ENCODE assay signal across 8 cellular contexts in the genomic region with DNA sequence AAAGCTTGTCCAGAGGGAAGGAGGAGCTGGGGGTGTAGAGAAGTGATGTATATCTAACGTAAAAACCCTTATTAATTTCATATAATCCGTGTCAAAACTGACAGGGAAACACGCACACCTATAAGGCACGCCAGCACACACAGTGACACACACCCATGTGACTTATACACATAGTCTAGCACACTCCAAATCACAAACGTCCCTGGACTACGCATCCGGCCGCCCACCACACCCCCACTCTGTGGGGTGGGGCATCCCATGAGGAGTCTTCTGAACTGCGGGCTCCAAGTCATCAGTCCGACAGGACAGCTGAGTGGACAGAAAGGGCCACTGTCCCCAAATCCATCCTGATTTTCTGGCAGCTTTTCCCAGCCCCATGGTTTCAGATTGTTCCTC. TPM values are rescaled to one million over a fixed set of nuclear protein-coding genes. Genes with fewer than 3 reads are reported as not detected.
A peak's percentile ranks its signal among the peaks of the same experiment; 100 is the strongest.
DNase-seq lines count a peak whose midpoint lies in the region; ATAC-seq and TF ChIP-seq lines count a peak whose summit lies in the region.

No MANE protein-coding gene starts in this region.

- CTCF ChIA-PET in naive thymus-derived CD4-positive, alpha-beta T cell (lab: Charles Lee), result interaction anchor here (1.1 to 1.3 kb wide), 2 partner anchors 13 to 46 kb away, joined by 3 to 4 read pairs; no protein-coding TSS in a partner anchor

- H3K27ac Mint-ChIP-seq in naive thymus-derived CD4-positive, alpha-beta T cell, result peak overlapping the region; percentile 58 to 88 (median 82)

- no peak for TF ChIP-seq EP300 in stomach (IDR thresholded peaks at IDR 0.05)

- H4K20me1 ChIP-seq in Karpas-422 (ENCODE audit: insufficient read depth, low read depth, low read length), result 0 out of 2 replicates have a peak, but pooled peaks cover 6% of the 10 kb centered on the region

- peak; percentile 50 for ATAC-seq in GM19351 (IDR thresholded peaks at IDR 0.05; ENCODE audit: unreplicated experiment)
- peak; percentile 61 for ATAC-seq in naive thymus-derived CD4-positive, alpha-beta T cell
- no peak for ATAC-seq in HG02571 (IDR thresholded peaks at IDR 0.05; ENCODE audit: unreplicated experiment)
- ATAC-seq in HG02973 (IDR thresholded peaks at IDR 0.05; ENCODE audit: unreplicated experiment), result no peak

- no peak overlapping the region for H2AFZ ChIP-seq in Karpas-422 (ENCODE audit: low read length)

- peaks cover 0 to 1% (median 0%) of the 10 kb centered on the region in 11 donors for H3K9me3 Mint-ChIP-seq in naive thymus-derived CD4-positive, alpha-beta T cell

- DNase-seq in Karpas-422, result peak; percentile 78
- peak; percentile 13 for DNase-seq in activated CD8-positive, alpha-beta memory T cell treated with anti-CD3 and anti-CD28 coated beads, Interleukin-2, amount 50 U/mL, for 24 hours (ENCODE audit: extremely low read depth)
- DNase-seq in erythroblast (lab: John Stamatoyannopoulos, UW), result peak; percentile 38 to 50
- DNase-seq in naive thymus-derived CD4-positive, alpha-beta T cell, result peak in 7 of 9 donors; percentile 22 to 58 (median 39)
- DNase-seq in stomach, result no peak

- peak; percentile 37 for TF ChIP-seq POLR2A in erythroblast (IDR thresholded peaks at IDR 0.05; ENCODE audit: low read length)
- no peak for TF ChIP-seq POLR2A in stomach (IDR thresholded peaks at IDR 0.05)

- intact Hi-C loops in naive thymus-derived CD4-positive, alpha-beta T cell (cut with micrococcal nuclease), result loop anchor here (1.0 to 5.0 kb wide), 4 partner anchors 55 to 107 kb away; a partner anchor contains a TSS
- intact Hi-C loops in stomach (cut with DNase I; ENCODE audit: low total_unique reads), result no loop called here

- peaks cover 0 to 2% (median 0%) of the 10 kb centered on the region in 5 donors for H3K36me3 Mint-ChIP-seq in naive thymus-derived CD4-positive, alpha-beta T cell

- TF ChIP-seq CTCF in stomach (IDR thresholded peaks at IDR 0.05), result no peak

- H3K27me3 ChIP-seq in Karpas-422 (ENCODE audit: low read length) (no peaks in the 10 kb centered on the region), stomach (no peaks in the 10 kb centered on the region)
- H3K27me3 ChIP-seq in naive thymus-derived CD4-positive, alpha-beta T cell (ENCODE audit: control insufficient read depth in 2 of 2, insufficient read depth in 2 of 2, low read length in 2 of 2), result no peaks in the 10 kb centered on the region

- H3K9me3 ChIP-seq in Karpas-422 (ENCODE audit: low read length), result no peaks in the 10 kb centered on the region
- H3K9me3 ChIP-seq in naive thymus-derived CD4-positive, alpha-beta T cell (ENCODE audit: control insufficient read depth in 2 of 3, low read length in 3 of 3), result no peaks in the 10 kb centered on the region
- H3K9me3 ChIP-seq in stomach, result no peaks in the 10 kb centered on the region

- H3K9ac ChIP-seq in Karpas-422 (ENCODE audit: low read length), result peak overlapping the region; percentile 100

- H3K4me1 ChIP-seq in Karpas-422 (ENCODE audit: low read length), result peaks cover 75% of the 10 kb centered on the region
- peaks cover 12 to 16% of the 10 kb centered on the region in 2 donors for H3K4me1 ChIP-seq in naive thymus-derived CD4-positive, alpha-beta T cell (ENCODE audit: control insufficient read depth in 2 of 2, insufficient read depth in 2 of 2, low read length in 2 of 2)
- peaks cover 37 to 70% (median 62%) of the 10 kb centered on the region in 4 donors for H3K4me1 ChIP-seq in stomach

- H3K9me2 ChIP-seq in Karpas-422 (replicated peaks; ENCODE audit: insufficient read depth, low read length), result no peaks in the 10 kb centered on the region

- H3K79me2 ChIP-seq in Karpas-422 (ENCODE audit: low read length), result peaks cover 48% of the 10 kb centered on the region

- H3K4me2 ChIP-seq in Karpas-422 (ENCODE audit: low read depth, low read length, poor library complexity, severe bottlenecking), result peak overlapping the region; percentile 90

- no peaks in the 10 kb centered on the region for H3K27me3 Mint-ChIP-seq in naive thymus-derived CD4-positive, alpha-beta T cell

- peak overlapping the region; percentile 77 to 94 (median 86) for H3K4me3 Mint-ChIP-seq in naive thymus-derived CD4-positive, alpha-beta T cell

- 1 to 5% (median 4%) methylated on average over 10 of the region's 10 CpGs for WGBS in stomach, 5 donors

- H3K4me3 ChIP-seq in Karpas-422 (ENCODE audit: low read length) (peak overlapping the region; percentile 99), stomach (peak overlapping the region; percentile 69 to 91 (median 84))
- peak overlapping the region; percentile 77 for H3K4me3 ChIP-seq in naive thymus-derived CD4-positive, alpha-beta T cell (ENCODE audit: low read length)

- peak overlapping the region; percentile 95 for H3K27ac ChIP-seq in Karpas-422 (ENCODE audit: low read length)
- H3K27ac ChIP-seq in naive thymus-derived CD4-positive, alpha-beta T cell (ENCODE audit: low read depth, low read length), result peak overlapping the region; percentile 74
- H3K27ac ChIP-seq in stomach, result peak overlapping the region; percentile 91 to 95 (median 94)

- H3K4me1 Mint-ChIP-seq in naive thymus-derived CD4-positive, alpha-beta T cell, result peaks cover 31 to 50% (median 37%) of the 10 kb centered on the region in 7 donors

- H3K36me3 ChIP-seq in Karpas-422 (ENCODE audit: insufficient read depth, low read length), result peaks cover 18% of the 10 kb centered on the region; the same call in 1 of the 2 replicates
- peaks cover 0 to 14% (median 0%) of the 10 kb centered on the region in 3 experiments for H3K36me3 ChIP-seq in naive thymus-derived CD4-positive, alpha-beta T cell (ENCODE audit: control insufficient read depth in 2 of 3, insufficient read depth in 3 of 3, low read length in 3 of 3)
- peaks cover 8 to 36% (median 25%) of the 10 kb centered on the region in 4 donors for H3K36me3 ChIP-seq in stomach

- POLR2A ChIA-PET in naive thymus-derived CD4-positive, alpha-beta T cell (lab: Charles Lee), result interaction anchor here (1.1 to 2.8 kb wide), 2 partner anchors 12 to 56 kb away, joined by 3 to 11 read pairs; a partner anchor contains a TSS

RNA-seq across cellular contexts. Expression of a gene that starts 0.8 kb away (rescaled TPM):
- 40.1 and 69.1 TPM in 2 replicates for total RNA-seq in Karpas-422 (2014; rRNA removed; shearing (Covaris generic); ENCODE audit: low replicate concordance)
- 10 to 100 TPM; 11.5 to 38.6 (median 13.4) TPM for total RNA-seq in naive thymus-derived CD4-positive, alpha-beta T cell
- 1 to 10 TPM; 4.7 TPM for polyA plus RNA-seq in naive thymus-derived CD4-positive, alpha-beta T cell
- total RNA-seq in stomach, result 10 to 100 TPM; 26.3 to 75.4 (median 34.8) TPM
- 100 to 1,000 TPM in 2 of 3 donors, 10 to 100 TPM in 1; 69.4 to 127 (median 107) TPM for polyA plus RNA-seq in stomach

RNA-seq across cellular contexts. Expression of a gene that starts 15.6 kb away (rescaled TPM):
- total RNA-seq in Karpas-422 (2014; rRNA removed; shearing (Covaris generic); ENCODE audit: low replicate concordance), result not detected in 2 replicates
- total RNA-seq in naive thymus-derived CD4-positive, alpha-beta T cell, result 1 to 10 TPM in 1 of 5 experiments, not detected in 4; 1.1 TPM
- not detected for polyA plus RNA-seq in naive thymus-derived CD4-positive, alpha-beta T cell
- under 1 TPM in 1 of 5 donors, not detected in 4; 0.55 TPM for total RNA-seq in stomach
- polyA plus RNA-seq in stomach, result under 1 TPM in 2 of 3 donors, not detected in 1; 0.48 to 0.61 TPM

RNA-seq across cellular contexts. Expression of a gene that starts 54.6 kb away (rescaled TPM):
- total RNA-seq in Karpas-422 (2014; rRNA removed; shearing (Covaris generic); ENCODE audit: low replicate concordance), result not detected in 2 replicates
- under 1 TPM in 1 of 5 experiments, not detected in 4; 0.71 TPM for total RNA-seq in naive thymus-derived CD4-positive, alpha-beta T cell
- not detected for polyA plus RNA-seq in naive thymus-derived CD4-positive, alpha-beta T cell
- under 1 TPM in 1 of 5 donors, not detected in 4; 0.37 TPM for total RNA-seq in stomach
- polyA plus RNA-seq in stomach, result under 1 TPM in 1 of 3 donors, not detected in 2; 0.05 TPM

RNA-seq across cellular contexts. Expression of a gene that starts 56.4 kb away (rescaled TPM):
- 89.7 and 132 TPM in 2 replicates for total RNA-seq in Karpas-422 (2014; rRNA removed; shearing (Covaris generic); ENCODE audit: low replicate concordance)
- 100 to 1,000 TPM; 115 to 226 (median 176) TPM for total RNA-seq in naive thymus-derived CD4-positive, alpha-beta T cell
- polyA plus RNA-seq in naive thymus-derived CD4-positive, alpha-beta T cell, result 10 to 100 TPM; 45.6 to 49.8 TPM
- 100 to 1,000 TPM in 3 of 5 donors, 10 to 100 TPM in 2; 85.8 to 267 (median 148) TPM for total RNA-seq in stomach
- 10 to 100 TPM; 39.4 to 45.1 (median 40.7) TPM for polyA plus RNA-seq in stomach

Comparison
In these comparisons a context has a peak if more than half of its experiments do, and no peak if none do; other contexts are left out.
1. ATAC-seq: peak in GM19351 (single experiment) and naive thymus-derived CD4-positive, alpha-beta T cell (single experiment); none in HG02571 (single experiment) and HG02973 (single experiment).
2. Peak in every context shown above with its lines, with median percentiles within 50 percentile points of each other: H3K27ac ChIP-seq and H3K4me3 ChIP-seq.